Comparison of ENCODE assay signal across 17 cellular contexts in genomic region chr3:159137966-159138365, GRCh38.
DNase-seq lines count a peak whose midpoint lies in the region; ATAC-seq, FAIRE-seq and TF ChIP-seq lines count a peak whose summit lies in the region.
"Had no signal": no experiment of that assay in that cellular context is flagged by ENCODE, and none has a peak within 500 bp of the region (broad histone marks: within the 10 kb centered on the region; RNA-seq: fewer than 3 reads in every experiment).

No MANE protein-coding gene starts in this region.

- no peak overlapping the region for H3K4me2 ChIP-seq in A549
- no peak overlapping the region for H3K4me2 ChIP-seq in osteoblast (ENCODE audit: insufficient read depth, low read length)

- intact Hi-C loops in sigmoid colon (cut with DNase I), result no loop called here

- H2AFZ ChIP-seq in osteoblast (ENCODE audit: low read length), result peak overlapping the region; percentile 29

- in situ Hi-C loops in SK-MEL-5 (cut with HindIII; ENCODE audit: low pct_unique_long_range_greater_than_20kb, low sequenced_read_pairs), result no loop called here

- TF ChIP-seq CTCF in A549 (IDR thresholded peaks at IDR 0.05) (no peak), osteoblast (IDR thresholded peaks at IDR 0.05; ENCODE audit: extremely low read depth, low read depth, low read length) (no peak), sigmoid colon (IDR thresholded peaks at IDR 0.05) (no peak)

- TF ChIP-seq POLR2A in A549 (IDR thresholded peaks at IDR 0.05; ENCODE audit: low read length) (no peak), sigmoid colon (IDR thresholded peaks at IDR 0.05) (no peak)

- CTCF ChIA-PET in A549 (lab: Yijun Ruan, JAX), result interaction anchor here (1.1 to 1.3 kb wide), 3 partner anchors 9 to 115 kb away, joined by 3 read pairs; no protein-coding TSS in a partner anchor

- POLR2A ChIA-PET in A549 (lab: Yijun Ruan, JAX), result no interaction called here

- H3K4me1 ChIP-seq in A549 (no peaks in the 10 kb centered on the region), osteoblast (ENCODE audit: insufficient read depth, low read length) (no peaks in the 10 kb centered on the region), sigmoid colon (no peaks in the 10 kb centered on the region)
- H3K4me1 ChIP-seq: Caco-2 had no signal

- H3K27ac ChIP-seq in A549 (no peak overlapping the region), osteoblast (ENCODE audit: low read depth, low read length) (no peak overlapping the region), sigmoid colon (no peak overlapping the region)
- H3K27ac ChIP-seq: C4-2B had no signal

- H3K36me3 ChIP-seq in osteoblast (ENCODE audit: insufficient read depth, low read length) (no peaks in the 10 kb centered on the region), sigmoid colon (no peaks in the 10 kb centered on the region)

- TF ChIP-seq EP300 in A549 (IDR thresholded peaks at IDR 0.05) (no peak), sigmoid colon (IDR thresholded peaks at IDR 0.05) (no peak)

- H3K9me3 ChIP-seq in A549, result no peaks in the 10 kb centered on the region
- H3K9me3 ChIP-seq in osteoblast (ENCODE audit: low read depth, low read length), result no peaks in the 10 kb centered on the region
- no peaks in the 10 kb centered on the region for H3K9me3 ChIP-seq in sigmoid colon
- H3K9me3 ChIP-seq: Caco-2 had no signal

- TF ChIP-seq RAD21 in A549 (conservative IDR thresholded peaks at IDR 0.05 in 1 of 2, IDR thresholded peaks at IDR 0.05 in 1 of 2), result no peak

- no peak for ATAC-seq in A549
- peak; percentile 29 for ATAC-seq in esophagus mucosa
- ATAC-seq in GM18517 (IDR thresholded peaks at IDR 0.05; ENCODE audit: unreplicated experiment), result no peak

- 49% methylated on average over 3 of the region's 3 CpGs for whole genome bisulfite sequencing in A549 (ENCODE audit: missing lambda C conversion rate)
- 57 to 74% methylated on average over 3 of the region's 3 CpGs for WGBS in sigmoid colon, 2 donors

- no peak for FAIRE-seq in A549 (lab: Jason Lieb, UNC)
- FAIRE-seq: A204.1, D721Med, H1 had no signal

- no peaks in the 10 kb centered on the region for H4K20me1 ChIP-seq in osteoblast (ENCODE audit: insufficient read depth, low read length)

- H3K4me3 ChIP-seq in A549 (no peak overlapping the region), osteoblast (ENCODE audit: insufficient read depth, low read length) (no peak overlapping the region), sigmoid colon (no peak overlapping the region)

- DNase-seq in A549 (ENCODE audit: low read depth in 1 of 2, low spot score in 1 of 2) (no peak), SK-MEL-5 (ENCODE audit: low read depth, low spot score) (peak; percentile 36), osteoblast (ENCODE audit: insufficient read length, low spot score, missing footprints) (no peak), sigmoid colon (no peak), A172 (ENCODE audit: low spot score) (no peak)
- DNase-seq: AML-193; Caco-2; CD4-positive, alpha-beta T cell; DMS79 treated with DMSO at 0.1 percent for 48 hours; GF-D8; H9 had no signal

- H3K27me3 ChIP-seq in osteoblast (ENCODE audit: insufficient read depth, low read length), result no peaks in the 10 kb centered on the region
- H3K27me3 ChIP-seq in sigmoid colon, result no peaks in the 10 kb centered on the region

- H3K79me2 ChIP-seq in osteoblast (ENCODE audit: insufficient read depth, low read length), result no peaks in the 10 kb centered on the region

TF ChIP-seq in A549, 52 proteins besides CTCF, POLR2A, EP300 and RAD21:
- no peak for TF ChIP-seq ESRRA (IDR thresholded peaks at IDR 0.05; ENCODE audit: borderline replicate concordance, low read length)
- TF ChIP-seq MAFK (IDR thresholded peaks at IDR 0.05; ENCODE audit: partially characterized antibody), result peak; percentile 2
- TF ChIP-seq TFCP2L1 (CRISPR knock-in tag; IDR thresholded peaks at IDR 0.05), result no peak
